8 cellular contexts compared by ENCODE assay signal in the genomic region with DNA sequence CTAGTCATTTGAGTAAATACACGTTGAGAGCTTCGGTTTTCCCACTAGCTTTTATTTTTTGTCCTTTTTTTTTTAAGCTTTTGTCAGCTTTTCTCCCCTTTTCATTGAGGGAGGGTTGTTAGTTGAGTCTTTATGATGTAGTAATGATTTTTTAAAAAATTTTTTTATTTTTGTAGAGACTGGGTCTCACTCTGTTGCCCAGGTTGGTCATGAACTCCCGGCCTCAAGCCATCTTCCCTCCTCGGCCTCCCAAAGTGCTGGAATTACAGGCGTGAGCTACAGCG. TPM values are rescaled to one million over a fixed set of nuclear protein-coding genes. Genes with fewer than 3 reads are reported as not detected.
DNase-seq lines count a peak whose midpoint lies in the region; ATAC-seq and TF ChIP-seq lines count a peak whose summit lies in the region.

No MANE protein-coding gene starts in this region.

- H3K36me3 ChIP-seq in WERI-Rb-1 (peaks cover 28% of the 10 kb centered on the region), hepatocyte (replicated peaks; ENCODE audit: insufficient read depth, low read depth) (no peaks in the 10 kb centered on the region), skeletal muscle satellite cell (ENCODE audit: insufficient read depth, low read length) (peaks cover 12% of the 10 kb centered on the region)

- peaks cover 27% of the 10 kb centered on the region for H3K4me1 ChIP-seq in hepatocyte (ENCODE audit: insufficient read depth)
- peaks cover 7% of the 10 kb centered on the region for H3K4me1 ChIP-seq in skeletal muscle satellite cell (ENCODE audit: control insufficient read depth, insufficient read depth, low read length)

- H3K27me3 ChIP-seq in WERI-Rb-1 (ENCODE audit: insufficient read depth, low read depth, severe bottlenecking), result no peaks in the 10 kb centered on the region
- no peaks in the 10 kb centered on the region for H3K27me3 ChIP-seq in hepatocyte
- peaks cover 8% of the 10 kb centered on the region for H3K27me3 ChIP-seq in skeletal muscle satellite cell (ENCODE audit: control insufficient read depth, insufficient read depth, low read length)

- ATAC-seq in GM21825 (IDR thresholded peaks at IDR 0.05; ENCODE audit: unreplicated experiment), result no peak
- no peak for ATAC-seq in GM18505 (IDR thresholded peaks at IDR 0.05; ENCODE audit: unreplicated experiment)

- H3K9me2 ChIP-seq in hepatocyte (replicated peaks; ENCODE audit: insufficient read depth), result no peaks in the 10 kb centered on the region

- no peak for TF ChIP-seq CTCF in GM12865 (IDR thresholded peaks at IDR 0.05; ENCODE audit: insufficient read depth, low read depth, low read length, missing control alignments)
- TF ChIP-seq CTCF in WERI-Rb-1 (IDR thresholded peaks at IDR 0.05; ENCODE audit: low read depth, low read length), result no peak
- no peak for TF ChIP-seq CTCF in hepatocyte (IDR thresholded peaks at IDR 0.05; ENCODE audit: poor library complexity)

- H3K9ac ChIP-seq in skeletal muscle satellite cell (ENCODE audit: low read depth, low read length), result peak overlapping the region; percentile 79

- H3K79me2 ChIP-seq in hepatocyte, result peaks cover 45% of the 10 kb centered on the region

- WGBS in hepatocyte (ENCODE audit: low lambda C conversion rate, missing lambda C conversion rate), result 22% methylated on average over 6 of the region's 6 CpGs

- DNase-seq in GM12865 (ENCODE audit: low read depth) (no peak), WERI-Rb-1 (no peak), hepatocyte (ENCODE audit: low spot score) (no peak), NCI-H2227 treated with DMSO at 0.1 percent for 48 hours (lab: John Stamatoyannopoulos, UW) (no peak), cerebellum (ENCODE audit: low spot score) (no peak)

- peak overlapping the region; percentile 47 for H2AFZ ChIP-seq in hepatocyte

- peak overlapping the region; percentile 86 for H3K27ac ChIP-seq in WERI-Rb-1
- peak overlapping the region; percentile 85 for H3K27ac ChIP-seq in hepatocyte

- H3K9me3 ChIP-seq in WERI-Rb-1 (ENCODE audit: severe bottlenecking) (no peaks in the 10 kb centered on the region), hepatocyte (ENCODE audit: low read depth) (no peaks in the 10 kb centered on the region), skeletal muscle satellite cell (replicated peaks; ENCODE audit: low read length) (no peaks in the 10 kb centered on the region)

- H4K20me1 ChIP-seq in hepatocyte (ENCODE audit: insufficient read depth, poor library complexity, severe bottlenecking), result no peaks in the 10 kb centered on the region

- H3K4me2 ChIP-seq in hepatocyte (peak overlapping the region; percentile 71), skeletal muscle satellite cell (ENCODE audit: low read length) (peak overlapping the region; percentile 78)

- H3K4me3 ChIP-seq in GM12865 (ENCODE audit: low read depth, low read length), result peak overlapping the region; percentile 77
- peak overlapping the region; percentile 72 for H3K4me3 ChIP-seq in WERI-Rb-1 (ENCODE audit: low read depth, low read length)
- H3K4me3 ChIP-seq in hepatocyte, result peak overlapping the region; percentile 65
- peak overlapping the region; percentile 84 for H3K4me3 ChIP-seq in skeletal muscle satellite cell (ENCODE audit: low read length)

- TF ChIP-seq POLR2A in GM18505 (IDR thresholded peaks at IDR 0.05; ENCODE audit: borderline replicate concordance, extremely low read depth, insufficient read depth, insufficient read length), result no peak

RNA-seq across cellular contexts. Expression of a gene that starts 0.7 kb away (rescaled TPM):
- total RNA-seq in hepatocyte (14.9 and 21.8 TPM in 2 replicates), cerebellum (24.3 TPM)
- 11.2 and 13.4 TPM in 2 replicates for polyA plus RNA-seq in hepatocyte
- 6.6 and 7.0 TPM in 2 replicates for total RNA-seq in skeletal muscle satellite cell (2012; rRNA removed)

RNA-seq across cellular contexts. Expression of a gene that starts 52.6 kb away (rescaled TPM):
- total RNA-seq in hepatocyte (19.9 and 30.3 TPM in 2 replicates), cerebellum (34.4 TPM)
- polyA plus RNA-seq in hepatocyte, result 28.3 and 31.4 TPM in 2 replicates
- total RNA-seq in skeletal muscle satellite cell (2012; rRNA removed), result 22.6 and 25.1 TPM in 2 replicates

RNA-seq across cellular contexts. Expression of a gene that starts 56.5 kb away (rescaled TPM):
- total RNA-seq in hepatocyte (3.8 and 12.8 TPM in 2 replicates), cerebellum (2.3 TPM)
- 15.4 and 15.5 TPM in 2 replicates for polyA plus RNA-seq in hepatocyte
- total RNA-seq in skeletal muscle satellite cell (2012; rRNA removed), result 2.0 and 5.5 TPM in 2 replicates
